32 cellular contexts compared by ENCODE assay signal in the genomic region with DNA sequence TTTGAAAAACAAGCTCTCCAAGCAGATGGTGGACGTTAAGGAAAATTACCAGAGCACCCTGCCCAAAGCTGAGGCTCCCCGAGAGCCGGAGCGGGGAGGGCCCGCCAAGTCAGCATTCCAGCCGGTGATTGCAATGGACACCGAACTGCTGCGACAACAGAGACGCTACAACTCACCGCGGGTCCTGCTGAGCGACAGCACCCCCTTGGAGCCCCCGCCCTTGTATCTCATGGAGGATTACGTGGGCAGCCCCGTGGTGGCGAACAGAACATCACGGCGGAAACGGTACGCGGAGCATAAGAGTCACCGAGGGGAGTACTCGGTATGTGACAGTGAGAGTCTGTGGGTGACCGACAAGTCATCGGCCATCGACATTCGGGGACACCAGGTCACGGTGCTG.
"Had no signal": no experiment of that assay in that cellular context is flagged by ENCODE, and none has a peak within 500 bp of the region (broad histone marks: within the 10 kb centered on the region; RNA-seq: fewer than 3 reads in every experiment).

No MANE protein-coding gene starts in this region.

- H3K9me3 ChIP-seq: adrenal gland, body of pancreas, breast epithelium had no signal

- H3K36me3 ChIP-seq: adrenal gland, brain microvascular endothelial cell, breast epithelium had no signal

- H3K4me3 ChIP-seq: adrenal gland, body of pancreas, breast epithelium had no signal

- DNase-seq: activated B cell treated with CpG ODN at 0.5 μM for 24 hours; activated CD4-positive, alpha-beta memory T cell treated with anti-CD3 and anti-CD28 coated beads for 36 hours; activated CD4-positive, alpha-beta T cell treated with anti-CD3 and anti-CD28 coated beads for 4 hours; activated CD4-positive, alpha-beta T cell treated with anti-CD3 and anti-CD28 coated beads, Interleukin-2, amount 10 ng/mL, durations not matched to agents 24 days and 14 days; activated CD4-positive, alpha-beta T cell treated with anti-CD3 and anti-CD28 coated beads, Interleukin-2, amount 50 U/mL, for 1 hour; activated CD4-positive, alpha-beta T cell treated with anti-CD3 and anti-CD28 coated beads, Interleukin-2, amount 50 U/mL, for 4 hours; activated CD4-positive, CD25-positive, alpha-beta regulatory T cell treated with anti-CD3 and anti-CD28 coated beads, Interleukin-2, amount 50 U/mL, for 72 hours; activated CD8-positive, alpha-beta memory T cell treated with anti-CD3 and anti-CD28 coated beads, Interleukin-2, amount 50 U/mL, for 4 hours; activated CD8-positive, alpha-beta T cell treated with anti-CD3 and anti-CD28 coated beads for 36 hours; activated effector memory CD4-positive, alpha-beta T cell treated with anti-CD3 and anti-CD28 coated beads, Interleukin-2, amount 50 U/mL, for 16 hours; activated gamma-delta T cell treated with Interleukin-2 at 50 U/mL for 16 hours; activated naive CD4-positive, alpha-beta T cell; activated naive CD4-positive, alpha-beta T cell treated with anti-CD3 and anti-CD28 coated beads for 36 hours; activated naive CD4-positive, alpha-beta T cell treated with anti-CD3 and anti-CD28 coated beads, Interleukin-2, amount 50 U/mL, for 16 hours; activated naive CD8-positive, alpha-beta T cell treated with anti-CD3 and anti-CD28 coated beads for 36 hours; activated T-cell treated with anti-CD3 and anti-CD28 coated beads for 4 hours; activated T-cell treated with anti-CD3 and anti-CD28 coated beads, Interleukin-2, amount 50 U/mL, for 1 hour; activated T-cell treated with anti-CD3 and anti-CD28 coated beads, Interleukin-2, amount 50 U/mL, for 4 hours; activated T-cell treated with anti-CD3 and anti-CD28 coated beads, Interleukin-2, amount 50 U/mL, for 72 hours; adrenal gland; amniotic stem cell; aorta; body of pancreas; brain microvascular endothelial cell; central memory CD4-positive, alpha-beta T cell; T-helper 1 cell; T-helper 2 cell; T-helper 9 cell had no signal

- H3K4me1 ChIP-seq: adrenal gland, body of pancreas, breast epithelium had no signal

- H3K27ac ChIP-seq: adrenal gland, body of pancreas, brain microvascular endothelial cell, breast epithelium, VCaP had no signal

- ATAC-seq: activated CD8-positive, alpha-beta T cell treated with anti-CD3 and anti-CD28 coated beads for 36 hours; activated naive CD4-positive, alpha-beta T cell treated with anti-CD3 and anti-CD28 coated beads, Interleukin-2, amount 50 U/mL, for 72 hours; activated T-cell treated with anti-CD3 and anti-CD28 coated beads, Interleukin-2, amount 50 U/mL, for 4 hours; activated T-cell treated with anti-CD3 and anti-CD28 coated beads, Interleukin-2, amount 50 U/mL, for 72 hours; activated T-helper 17 cell treated with anti-CD3 and anti-CD28 coated beads, Interleukin-2, amount 50 U/mL, for 72 hours; body of pancreas had no signal

- H3K27me3 ChIP-seq: adrenal gland, body of pancreas, brain microvascular endothelial cell, breast epithelium had no signal
